In the genomic region with DNA sequence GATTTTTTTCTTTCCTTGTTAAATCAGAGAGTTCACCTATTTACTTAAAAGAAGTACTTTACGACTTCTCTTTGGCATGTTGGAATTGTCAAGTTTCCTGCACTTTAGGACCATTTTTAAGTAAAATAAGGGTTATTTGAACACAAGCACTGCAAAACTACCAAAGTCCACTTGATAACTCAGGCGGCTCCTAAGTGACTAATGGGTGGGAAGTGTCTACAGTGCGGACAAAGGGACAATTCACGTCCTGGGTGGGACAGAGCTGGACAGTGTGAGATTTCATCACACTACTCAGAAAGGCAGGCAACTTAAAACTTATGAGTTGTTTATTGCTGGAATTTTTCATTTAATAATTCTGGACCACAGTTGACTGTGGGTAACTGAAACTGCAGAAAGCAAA, we compare ENCODE assay signal across 18 cellular contexts.
A peak's percentile ranks its signal among the peaks of the same experiment; 100 is the strongest.
DNase-seq lines count a peak whose midpoint lies in the region; ATAC-seq and TF ChIP-seq lines count a peak whose summit lies in the region.
"Had no signal": no experiment of that assay in that cellular context is flagged by ENCODE, and none has a peak within 500 bp of the region (broad histone marks: within the 10 kb centered on the region; RNA-seq: fewer than 3 reads in every experiment).

No MANE protein-coding gene starts in this region.

- DNase-seq in Caco-2 (peak; percentile 2 to 41), HT-29 (ENCODE audit: low spot score) (peak; percentile 18), hepatocyte (ENCODE audit: low spot score) (peak; percentile 13), RKO (ENCODE audit: low spot score) (no peak)
- DNase-seq: 8988T; ACHN; BE2C; C1 segment of cervical spinal cord; Calu3; CD4-positive, alpha-beta memory T cell; CD4-positive, CD25-positive, alpha-beta regulatory T cell; CD8-positive, alpha-beta memory T cell; COR-L47; DMS79 treated with DMSO at 0.1 percent for 48 hours; GF-D8 had no signal

- H3K9me2 ChIP-seq in hepatocyte (replicated peaks; ENCODE audit: insufficient read depth) = no peaks in the 10 kb centered on the region

- POLR2A ChIA-PET in Caco-2 (lab: Charles Lee) = no interaction called here

- no peaks in the 10 kb centered on the region for H4K20me1 ChIP-seq in hepatocyte (ENCODE audit: insufficient read depth, poor library complexity, severe bottlenecking)
- H4K20me1 ChIP-seq: BLaER1 had no signal

- no peaks in the 10 kb centered on the region for H3K27me3 ChIP-seq in Caco-2 (replicated peaks; ENCODE audit: control insufficient read depth, insufficient read depth, low read length)
- H3K27me3 ChIP-seq in hepatocyte = no peaks in the 10 kb centered on the region
- H3K27me3 ChIP-seq: BE2C, BLaER1 had no signal

- BruUV-seq in Caco-2 (replicated peaks; lab: Mats Ljungman, UMichigan) = no TSS peak

- intact Hi-C loops in Caco-2 (cut with micrococcal nuclease; ENCODE audit: unreplicated experiment) = no loop called here

- peak overlapping the region; percentile 36 for H3K27ac ChIP-seq in hepatocyte
- H3K27ac ChIP-seq: BLaER1 had no signal

- no peaks in the 10 kb centered on the region for H3K79me2 ChIP-seq in hepatocyte

- peak overlapping the region; percentile 47 for H3K4me2 ChIP-seq in hepatocyte
- H3K4me2 ChIP-seq: BLaER1 had no signal

- H3K4me3 ChIP-seq in Caco-2 (ENCODE audit: low read depth, low read length) (no peak overlapping the region), hepatocyte (no peak overlapping the region)
- H3K4me3 ChIP-seq: BLaER1 had no signal

- CTCF ChIA-PET in Caco-2 (lab: Charles Lee) = no interaction called here

- no peaks in the 10 kb centered on the region for H3K4me1 Mint-ChIP-seq in Caco-2 (ENCODE audit: low read depth, unreplicated experiment)
- H3K4me1 Mint-ChIP-seq: CD14-positive monocyte; CD4-positive, alpha-beta memory T cell; CD4-positive, CD25-positive, alpha-beta regulatory T cell; CD8-positive, alpha-beta memory T cell had no signal

- no peak for ATAC-seq in GM18502 (IDR thresholded peaks at IDR 0.05; ENCODE audit: poor library complexity, unreplicated experiment)

- H3K4me1 ChIP-seq in Caco-2 = no peaks in the 10 kb centered on the region
- no peaks in the 10 kb centered on the region for H3K4me1 ChIP-seq in hepatocyte (ENCODE audit: insufficient read depth)
- H3K4me1 ChIP-seq: BE2C, BLaER1 had no signal

- H3K4me3 Mint-ChIP-seq in Caco-2 (ENCODE audit: unreplicated experiment) = no peak overlapping the region
- H3K4me3 Mint-ChIP-seq: CD14-positive monocyte; CD4-positive, alpha-beta memory T cell; CD4-positive, CD25-positive, alpha-beta regulatory T cell; CD8-positive, alpha-beta memory T cell had no signal

- TF ChIP-seq CTCF in Caco-2 (IDR thresholded peaks at IDR 0.05; ENCODE audit: insufficient read depth in 1 of 2, low read depth in 1 of 2, low read length in 1 of 2, severe bottlenecking in 1 of 2, unreplicated experiment in 1 of 2) (no peak), hepatocyte (IDR thresholded peaks at IDR 0.05; ENCODE audit: poor library complexity) (no peak)

- H3K9me3 ChIP-seq in Caco-2 (no peaks in the 10 kb centered on the region), hepatocyte (ENCODE audit: low read depth) (no peaks in the 10 kb centered on the region)
- H3K9me3 ChIP-seq: BE2C, BLaER1 had no signal

- H2AFZ ChIP-seq in hepatocyte = no peak overlapping the region

- WGBS in hepatocyte (ENCODE audit: low lambda C conversion rate, missing lambda C conversion rate) = 59% methylated on average over 4 of the region's 4 CpGs

- no peaks in the 10 kb centered on the region for H3K36me3 Mint-ChIP-seq in Caco-2 (ENCODE audit: insufficient read depth, unreplicated experiment)
- H3K36me3 Mint-ChIP-seq: CD14-positive monocyte; CD4-positive, alpha-beta memory T cell; CD4-positive, CD25-positive, alpha-beta regulatory T cell; CD8-positive, alpha-beta memory T cell had no signal

- H3K36me3 ChIP-seq in Caco-2 (ENCODE audit: control insufficient read depth, insufficient read depth, low read length) = no peaks in the 10 kb centered on the region
- no peaks in the 10 kb centered on the region for H3K36me3 ChIP-seq in hepatocyte (replicated peaks; ENCODE audit: insufficient read depth, low read depth)
- H3K36me3 ChIP-seq: BE2C, BLaER1 had no signal

- H3K27me3 Mint-ChIP-seq in Caco-2 (ENCODE audit: insufficient read depth, unreplicated experiment) = no peaks in the 10 kb centered on the region
- H3K27me3 Mint-ChIP-seq: CD4-positive, alpha-beta memory T cell; CD4-positive, CD25-positive, alpha-beta regulatory T cell had no signal

- no peaks in the 10 kb centered on the region for H3K9me3 Mint-ChIP-seq in Caco-2 (ENCODE audit: unreplicated experiment)

- no peak overlapping the region for H3K27ac Mint-ChIP-seq in Caco-2 (ENCODE audit: unreplicated experiment)
- H3K27ac Mint-ChIP-seq: CD14-positive monocyte; CD4-positive, alpha-beta memory T cell; CD4-positive, CD25-positive, alpha-beta regulatory T cell; CD8-positive, alpha-beta memory T cell had no signal
